ENCODE assay signal across 8 cellular contexts in the genomic region with DNA sequence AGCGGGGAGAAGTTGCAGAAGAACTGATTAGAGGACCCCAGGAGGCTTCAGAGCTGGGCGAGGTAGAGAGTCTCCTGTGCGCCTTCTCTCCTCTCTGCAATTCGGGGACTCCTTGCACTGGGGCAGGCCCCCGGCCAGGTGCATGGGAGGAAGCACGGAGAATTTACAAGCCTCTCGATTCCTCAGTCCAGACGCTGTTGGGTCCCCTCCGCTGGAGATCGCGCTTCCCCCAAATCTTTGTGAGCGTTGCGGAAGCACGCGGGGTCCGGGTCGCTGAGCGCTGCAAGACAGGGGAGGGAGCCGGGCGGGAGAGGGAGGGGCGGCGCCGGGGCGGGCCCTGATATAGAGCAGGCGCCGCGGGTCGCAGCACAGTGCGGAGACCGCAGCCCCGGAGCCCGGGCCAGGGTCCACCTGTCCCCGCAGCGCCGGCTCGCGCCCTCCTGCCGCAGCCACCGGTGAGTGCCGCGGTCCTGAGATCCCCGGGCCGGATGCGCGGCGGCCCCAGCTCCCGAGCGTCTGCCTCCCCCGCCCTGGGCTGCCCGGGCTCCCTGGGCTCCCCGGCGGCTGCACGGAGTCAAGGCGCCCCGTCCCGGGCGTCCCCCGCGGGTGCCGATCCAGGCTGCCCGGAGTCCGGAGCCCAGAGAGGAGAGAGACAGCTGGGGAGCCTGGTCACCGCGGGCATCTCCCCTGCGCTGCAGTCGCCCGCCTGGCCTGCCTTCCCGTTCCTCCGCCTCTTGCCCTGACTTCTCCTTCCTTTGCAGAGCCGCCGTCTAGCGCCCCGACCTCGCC. TPM values are rescaled to one million over a fixed set of nuclear protein-coding genes. Genes with fewer than 3 reads are reported as not detected.
DNase-seq lines count a peak whose midpoint lies in the region; ATAC-seq, FAIRE-seq and TF ChIP-seq lines count a peak whose summit lies in the region.

A gene (plus strand): TSS at position 369 of the 789 bp plus-strand sequence. CDS start 424 bp downstream, outside the sequence.

- CTCF ChIA-PET in OCI-LY7 (lab: Charles Lee; ENCODE audit: unreplicated experiment): no interaction called here

- H3K79me2 ChIP-seq in OCI-LY7 (ENCODE audit: insufficient read depth, low read depth, low read length): no peaks in the 10 kb centered on the region

- peak within 1 kb of the TSS; percentile 63 for H3K4me2 ChIP-seq in OCI-LY7 (ENCODE audit: low read length)

- H3K9me2 ChIP-seq in OCI-LY7 (ENCODE audit: insufficient read depth, low read length): no peaks in the 10 kb centered on the region

- intact Hi-C loops in OCI-LY7 (cut with micrococcal nuclease; ENCODE audit: unreplicated experiment) (no loop called here), heart right ventricle (cut with DNase I) (loop anchor here in 1 of 10 donors (2.0 kb wide), 1 partner anchor 26 kb away; no protein-coding TSS in a partner anchor)

- peak within 1 kb of the TSS; percentile 58; the same call in 1 of the 2 replicates for H2AFZ ChIP-seq in OCI-LY7 (ENCODE audit: low read length)

- H3K36me3 Mint-ChIP-seq in progenitor cell of endocrine pancreas (ENCODE audit: insufficient read depth): no peaks in the 10 kb centered on the region

- H3K9me3 ChIP-seq in OCI-LY7 (ENCODE audit: low read length) (no peaks in the 10 kb centered on the region), heart right ventricle (no peaks in the 10 kb centered on the region)

- H3K4me3 Mint-ChIP-seq in progenitor cell of endocrine pancreas (ENCODE audit: low read depth): peak within 1 kb of the TSS; percentile 83

- peak within 1 kb of the TSS; percentile 61 for H3K27ac ChIP-seq in OCI-LY7 (ENCODE audit: low read depth, low read length, poor library complexity, severe bottlenecking)
- H3K27ac ChIP-seq in heart right ventricle: peak within 1 kb of the TSS; percentile 60 to 95 (median 89)

- TF ChIP-seq CTCF in AG10803 (conservative IDR thresholded peaks at IDR 0.05; ENCODE audit: low read length) (no peak), OCI-LY7 (conservative IDR thresholded peaks at IDR 0.05; ENCODE audit: low read length) (no peak), heart right ventricle (IDR thresholded peaks at IDR 0.05) (no peak), progenitor cell of endocrine pancreas (IDR thresholded peaks at IDR 0.05; ENCODE audit: unreplicated experiment) (no peak)

- DNase-seq in AG10803 (ENCODE audit: low read depth) (no peak), GM19239 (ENCODE audit: insufficient read length, low spot score) (peak; percentile 33), OCI-LY7 (ENCODE audit: low spot score) (peak; percentile 53), heart right ventricle (peak; percentile 61 to 68), progenitor cell of endocrine pancreas (ENCODE audit: low spot score, unreplicated experiment) (peak; percentile 41), superior temporal gyrus (ENCODE audit: extremely low spot score) (no peak)
- peak; percentile 37 for DNase-seq in activated naive CD4-positive, alpha-beta T cell treated with anti-CD3 and anti-CD28 coated beads, Interleukin-2, amount 50 U/mL, for 16 hours

- H4K20me1 ChIP-seq in OCI-LY7 (ENCODE audit: insufficient read depth, low read length): no peaks in the 10 kb centered on the region

- POLR2A ChIA-PET in OCI-LY7 (lab: Charles Lee): no interaction called here

- H3K4me3 ChIP-seq in AG10803 (ENCODE audit: low read length): peak within 1 kb of the TSS; percentile 68
- H3K4me3 ChIP-seq in OCI-LY7 (ENCODE audit: low read depth, low read length, poor library complexity, severe bottlenecking): peak within 1 kb of the TSS; percentile 68
- H3K4me3 ChIP-seq in heart right ventricle: peak within 1 kb of the TSS; percentile 57 to 92 (median 82)

- ATAC-seq in heart right ventricle (peak; percentile 43 to 74 (median 58)), HG03457 (IDR thresholded peaks at IDR 0.05; ENCODE audit: unreplicated experiment) (no peak)

- no peak for FAIRE-seq in GM19239 (lab: Jason Lieb, UNC)

- H3K4me1 ChIP-seq in OCI-LY7 (ENCODE audit: insufficient read depth, low read length, poor library complexity, severe bottlenecking) (peaks cover 39% of the 10 kb centered on the region), heart right ventricle (peaks cover 5 to 97% (median 56%) of the 10 kb centered on the region in 9 donors)

- no TSS peak for BruUV-seq in OCI-LY7 (replicated peaks; lab: Mats Ljungman, UMichigan)

- H3K36me3 ChIP-seq in OCI-LY7 (ENCODE audit: insufficient read depth, low read length): no peaks in the 10 kb centered on the region
- peaks cover 0 to 33% (median 7%) of the 10 kb centered on the region in 9 donors for H3K36me3 ChIP-seq in heart right ventricle

- peaks cover 82% of the 10 kb centered on the region for H3K27me3 Mint-ChIP-seq in progenitor cell of endocrine pancreas

- no peak within 1 kb of the TSS for H3K27ac Mint-ChIP-seq in progenitor cell of endocrine pancreas

- H3K27me3 ChIP-seq in heart right ventricle: peaks cover 0 to 14% (median 0%) of the 10 kb centered on the region in 7 donors

- 1% methylated on average over 66 to 74 of the region's 74 CpGs for WGBS in heart right ventricle, 2 donors

- peaks cover 12% of the 10 kb centered on the region for H3K4me1 Mint-ChIP-seq in progenitor cell of endocrine pancreas (ENCODE audit: low read depth)

- H3K9me3 Mint-ChIP-seq in progenitor cell of endocrine pancreas (ENCODE audit: low read depth): no peaks in the 10 kb centered on the region

RNA-seq across cellular contexts. Expression of the gene that starts here (rescaled TPM):
- 2.0 and 5.2 TPM in 2 replicates for total RNA-seq in OCI-LY7 (2014; rRNA removed; shearing (Covaris generic))
- 0.74 and 0.85 TPM in 2 replicates for total RNA-seq in OCI-LY7 (2022)
- 10 to 100 TPM in 2 of 10 donors, 1 to 10 TPM in 8; 4.4 to 44.3 (median 9.1) TPM for total RNA-seq in heart right ventricle
- 10 to 100 TPM in 1 of 2 donors, 1 to 10 TPM in 1; 5.6 to 10.4 TPM for polyA plus RNA-seq in heart right ventricle
- 0.38 and 0.93 TPM in 2 replicates for total RNA-seq in progenitor cell of endocrine pancreas

Comparison
In these comparisons a context has a peak if more than half of its experiments do, and no peak if none do; other contexts are left out.
1. Peak in DNase-seq in progenitor cell of endocrine pancreas; RNA of the gene not detected or under 1 TPM.
2. DNase-seq: peak in GM19239 (single experiment), OCI-LY7 (single experiment), activated naive CD4-positive, alpha-beta T cell treated with anti-CD3 and anti-CD28 coated beads, Interleukin-2, amount 50 U/mL, for 16 hours (single experiment) and heart right ventricle (2 of 2); none in AG10803 (single experiment) and superior temporal gyrus (single experiment).
3. Peak in every context shown above with its lines, with median percentiles within 50 percentile points of each other: H3K4me3 ChIP-seq.